In the genomic region with DNA sequence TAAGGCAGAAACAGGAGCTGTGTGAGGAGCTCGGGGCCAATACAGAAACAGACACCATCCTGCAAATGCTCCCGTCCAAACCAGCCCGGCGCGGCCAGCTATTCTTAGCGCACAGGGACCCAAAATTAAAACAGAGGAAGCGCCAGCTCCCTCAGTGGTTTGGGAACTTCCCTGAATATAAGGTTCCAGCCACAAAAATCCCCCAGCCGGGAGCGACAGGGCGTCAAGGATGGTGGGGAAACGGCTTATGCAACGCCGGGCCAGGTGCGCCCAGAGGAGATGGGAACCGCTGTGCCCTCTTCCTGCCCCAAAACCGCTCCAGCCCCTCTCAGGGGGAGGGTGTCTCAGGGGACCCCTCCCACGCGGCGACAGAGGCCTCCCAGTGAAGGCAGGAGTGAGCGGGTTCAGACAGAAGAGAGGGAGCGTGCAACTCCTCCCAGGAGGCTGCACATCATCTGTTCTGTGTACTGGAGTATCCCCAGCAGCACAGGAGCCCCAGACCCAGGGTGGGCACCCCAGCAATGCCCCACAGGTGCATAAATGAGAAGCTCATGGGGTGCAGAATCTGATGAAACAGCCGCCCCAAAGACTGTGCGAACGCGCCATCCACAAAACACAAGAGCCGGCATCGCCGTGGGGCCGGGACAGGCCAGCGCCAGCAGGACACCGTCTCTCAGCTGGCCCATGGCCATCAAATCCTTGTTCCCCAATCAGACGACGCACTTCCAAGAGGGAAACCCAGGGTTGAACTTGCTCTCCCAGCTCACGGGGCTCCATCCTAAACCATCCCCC, we compare ENCODE assay signal across 13 cellular contexts.
DNase-seq lines count a peak whose midpoint lies in the region; ATAC-seq, FAIRE-seq and TF ChIP-seq lines count a peak whose summit lies in the region.
"Had no signal": no experiment of that assay in that cellular context is flagged by ENCODE, and none has a peak within 500 bp of the region (broad histone marks: within the 10 kb centered on the region; RNA-seq: fewer than 3 reads in every experiment).

No MANE protein-coding gene starts in this region.

- H3K27me3 Mint-ChIP-seq in activated CD4-positive, alpha-beta memory T cell treated with anti-CD3 and anti-CD28 coated beads for 36 hours: no peaks in the 10 kb centered on the region
- H3K27me3 Mint-ChIP-seq in activated CD4-positive, alpha-beta memory T cell treated with anti-CD3 and anti-CD28 coated beads, Interleukin-2, amount 10 ng/mL, durations not matched to agents 7 days and 5 days: no peaks in the 10 kb centered on the region

- no peak overlapping the region for H3K4me3 Mint-ChIP-seq in activated CD4-positive, alpha-beta memory T cell treated with anti-CD3 and anti-CD28 coated beads for 36 hours
- no peak overlapping the region for H3K4me3 Mint-ChIP-seq in activated CD4-positive, alpha-beta memory T cell treated with anti-CD3 and anti-CD28 coated beads, Interleukin-2, amount 10 ng/mL, durations not matched to agents 7 days and 5 days

- no peak for TF ChIP-seq CTCF in GM12878 (IDR thresholded peaks at IDR 0.05 in 2 of 3, conservative IDR thresholded peaks at IDR 0.05 in 1 of 3; ENCODE audit: control insufficient read depth in 2 of 3, extremely low read depth in 1 of 3, insufficient read depth in 1 of 3, low read depth in 3 of 3, low read length in 3 of 3)
- TF ChIP-seq CTCF in lower leg skin (IDR thresholded peaks at IDR 0.05): no peak

- H3K79me2 ChIP-seq in GM12878 (ENCODE audit: control insufficient read depth, insufficient read depth, low read length): no peaks in the 10 kb centered on the region

- intact Hi-C loops in activated CD4-positive, alpha-beta memory T cell treated with anti-CD3 and anti-CD28 coated beads for 36 hours (cut with micrococcal nuclease): no loop called here
- intact Hi-C loops in GM12878 (cut with micrococcal nuclease; ENCODE audit: unreplicated experiment): no loop called here
- intact Hi-C loops in lower leg skin (cut with DNase I; ENCODE audit: low total_unique reads): no loop called here

- H4K20me1 ChIP-seq in GM12878 (ENCODE audit: control insufficient read depth, insufficient read depth): no peaks in the 10 kb centered on the region

- H3K9me3 ChIP-seq in GM12878 (replicated peaks; ENCODE audit: control insufficient read depth, insufficient read depth, low read length) (no peaks in the 10 kb centered on the region; the same call in 2 of the 3 replicates), skeletal muscle tissue (ENCODE audit: control insufficient read depth in 3 of 3, low read length in 3 of 3) (no peaks in the 10 kb centered on the region)
- H3K9me3 ChIP-seq: esophagus squamous epithelium, uterus had no signal

- FAIRE-seq in GM12878 (lab: Jason Lieb, UNC): peak; percentile 54
- FAIRE-seq: astrocyte had no signal

- in situ Hi-C loops in GM12878 (cut with MboI): no loop called here

- POLR2A ChIA-PET in activated CD4-positive, alpha-beta memory T cell treated with anti-CD3 and anti-CD28 coated beads for 36 hours (lab: Charles Lee): interaction anchor here (0.6 kb wide), 1 partner anchor 8 kb away, joined by 3 read pairs; no protein-coding TSS in a partner anchor
- POLR2A ChIA-PET in activated CD4-positive, alpha-beta memory T cell treated with anti-CD3 and anti-CD28 coated beads, Interleukin-2, amount 10 ng/mL, durations not matched to agents 7 days and 5 days (lab: Charles Lee): interaction anchor here (1.0 to 4.4 kb wide), 2 partner anchors 9 kb away, joined by 3 to 21 read pairs; no protein-coding TSS in a partner anchor
- POLR2A ChIA-PET in GM12878 (lab: Charles Lee): interaction anchor here (1.3 to 1.7 kb wide), 3 partner anchors 9 to 64 kb away, joined by 3 to 9 read pairs (median 5); no protein-coding TSS in a partner anchor

- H3K36me3 Mint-ChIP-seq in activated CD4-positive, alpha-beta memory T cell treated with anti-CD3 and anti-CD28 coated beads for 36 hours: peaks cover 21% of the 10 kb centered on the region
- peaks cover 15% of the 10 kb centered on the region for H3K36me3 Mint-ChIP-seq in activated CD4-positive, alpha-beta memory T cell treated with anti-CD3 and anti-CD28 coated beads, Interleukin-2, amount 10 ng/mL, durations not matched to agents 7 days and 5 days (ENCODE audit: low read depth)

- TF ChIP-seq POLR2A in GM12878 (IDR thresholded peaks at IDR 0.05; ENCODE audit: low read depth, low read length) (peak; percentile 43; the same call in 1 of the 2 replicates), lower leg skin (IDR thresholded peaks at IDR 0.05) (no peak)

- peaks cover 4% of the 10 kb centered on the region for H3K9me3 Mint-ChIP-seq in activated CD4-positive, alpha-beta memory T cell treated with anti-CD3 and anti-CD28 coated beads for 36 hours
- H3K9me3 Mint-ChIP-seq in activated CD4-positive, alpha-beta memory T cell treated with anti-CD3 and anti-CD28 coated beads, Interleukin-2, amount 10 ng/mL, durations not matched to agents 7 days and 5 days: peaks cover 6% of the 10 kb centered on the region

- SMC1A ChIA-PET in GM12878 (lab: Charles Lee; ENCODE audit: uncharacterized antibody, unreplicated experiment): interaction anchor here (0.6 to 1.2 kb wide), 2 partner anchors 71 to 139 kb away, joined by 3 read pairs; no protein-coding TSS in a partner anchor

- CTCF ChIA-PET in activated CD4-positive, alpha-beta memory T cell treated with anti-CD3 and anti-CD28 coated beads for 36 hours (lab: Charles Lee): interaction anchor here (1.0 kb wide), 1 partner anchor 27 kb away, joined by 6 read pairs; no protein-coding TSS in a partner anchor
- CTCF ChIA-PET in activated CD4-positive, alpha-beta memory T cell treated with anti-CD3 and anti-CD28 coated beads, Interleukin-2, amount 10 ng/mL, durations not matched to agents 7 days and 5 days (lab: Charles Lee): no interaction called here
- CTCF ChIA-PET in GM12878 (lab: Yijun Ruan, JAX): interaction anchor here (1.2 to 1.4 kb wide), 2 partner anchors 61 to 72 kb away, joined by 3 read pairs; no protein-coding TSS in a partner anchor

- RAD21 ChIA-PET in GM12878 (lab: Charles Lee; ENCODE audit: unreplicated experiment): interaction anchor here (0.8 to 1.6 kb wide), 5 partner anchors 8 to 71 kb away, joined by 3 to 7 read pairs (median 4); no protein-coding TSS in a partner anchor

- H3K4me1 ChIP-seq in GM12878 (ENCODE audit: control insufficient read depth, insufficient read depth, low read length): peaks cover 36% of the 10 kb centered on the region
- peaks cover 12 to 32% (median 25%) of the 10 kb centered on the region in 3 donors for H3K4me1 ChIP-seq in skeletal muscle tissue (ENCODE audit: control insufficient read depth in 3 of 3, insufficient read depth in 3 of 3, low read length in 3 of 3)

- peak; percentile 23 for DNase-seq in activated CD4-positive, alpha-beta memory T cell treated with anti-CD3 and anti-CD28 coated beads for 36 hours
- DNase-seq in activated CD4-positive, alpha-beta memory T cell treated with anti-CD3 and anti-CD28 coated beads, Interleukin-2, amount 10 ng/mL, durations not matched to agents 7 days and 5 days: no peak
- DNase-seq in GM12878 (ENCODE audit: low read depth, low spot score): peak; percentile 47
- no peak for DNase-seq in lower leg skin (ENCODE audit: low spot score in 2 of 2)
- no peak for DNase-seq in DMS53 treated with DMSO at 0.1 percent for 48 hours (lab: John Stamatoyannopoulos, UW; ENCODE audit: unreplicated experiment)
- DNase-seq in OCI-M2 (lab: John Stamatoyannopoulos, UW; ENCODE audit: unreplicated experiment): no peak
- DNase-seq: esophagus squamous epithelium, islet precursor cell, uterus had no signal

- H3K27ac Mint-ChIP-seq in activated CD4-positive, alpha-beta memory T cell treated with anti-CD3 and anti-CD28 coated beads for 36 hours: no peak overlapping the region
- no peak overlapping the region for H3K27ac Mint-ChIP-seq in activated CD4-positive, alpha-beta memory T cell treated with anti-CD3 and anti-CD28 coated beads, Interleukin-2, amount 10 ng/mL, durations not matched to agents 7 days and 5 days

- 38% methylated on average over 34 of the region's 34 CpGs for WGBS in GM12878 (ENCODE audit: insufficient coverage, insufficient replicate concordance, low lambda C conversion rate, missing lambda C conversion rate)
- WGBS in lower leg skin, 2 donors: 59 to 71% methylated on average over 31 to 34 of the region's 34 CpGs

- H3K27ac ChIP-seq in GM12878 (ENCODE audit: control insufficient read depth, insufficient read depth) (peak overlapping the region; percentile 56), skeletal muscle tissue (ENCODE audit: low read depth, low read length) (no peak overlapping the region)
- H3K27ac ChIP-seq: uterus, VCaP had no signal

- H3K9ac ChIP-seq in GM12878 (ENCODE audit: control insufficient read depth, insufficient read depth, low read length) (peak overlapping the region; percentile 50), skeletal muscle tissue (ENCODE audit: low read depth in 1 of 3, low read length in 3 of 3) (peak overlapping the region; percentile 32 to 60 (median 51))

- H3K4me1 Mint-ChIP-seq in activated CD4-positive, alpha-beta memory T cell treated with anti-CD3 and anti-CD28 coated beads for 36 hours (ENCODE audit: low read depth): peaks cover 17% of the 10 kb centered on the region
- peaks cover 8% of the 10 kb centered on the region for H3K4me1 Mint-ChIP-seq in activated CD4-positive, alpha-beta memory T cell treated with anti-CD3 and anti-CD28 coated beads, Interleukin-2, amount 10 ng/mL, durations not matched to agents 7 days and 5 days

- BruUV-seq in GM12878 (replicated peaks; lab: Mats Ljungman, UMichigan): no TSS peak

- TF ChIP-seq EP300 in GM12878 (IDR thresholded peaks at IDR 0.05; ENCODE audit: borderline replicate concordance in 1 of 2, control insufficient read depth in 1 of 2, low read depth in 2 of 2, low read length in 2 of 2): peak in 1 of 2 experiments; percentile 51; a peak in 1 of 4 replicates

- H3K4me3 ChIP-seq in GM12878: no peak overlapping the region
- H3K4me3 ChIP-seq in skeletal muscle tissue (ENCODE audit: low read length in 3 of 3): peak overlapping the region in 2 of 3 donors; percentile 22 to 27
- no peak overlapping the region for H3K4me3 ChIP-seq in lower leg skin (ENCODE audit: low read depth, poor library complexity, severe bottlenecking)
- H3K4me3 ChIP-seq: esophagus squamous epithelium, uterus had no signal

- H3K4me2 ChIP-seq in GM12878 (ENCODE audit: control insufficient read depth, insufficient read depth): peak overlapping the region; percentile 73

- H3K36me3 ChIP-seq in GM12878 (ENCODE audit: control insufficient read depth in 2 of 2, insufficient read depth in 2 of 2, low read length in 1 of 2): peaks cover 4 to 5% of the 10 kb centered on the region in 2 experiments; a peak in 3 of 4 replicates
- H3K36me3 ChIP-seq in skeletal muscle tissue (ENCODE audit: control insufficient read depth in 3 of 3, insufficient read depth in 3 of 3, low read length in 3 of 3): peaks cover 0 to 2% (median 0%) of the 10 kb centered on the region in 3 donors
- H3K36me3 ChIP-seq: uterus had no signal

- peak; percentile 42 for ATAC-seq in HG02938 (IDR thresholded peaks at IDR 0.05; ENCODE audit: unreplicated experiment)
- peak; percentile 83 for ATAC-seq in GM12878

- 0 out of 2 replicates have a peak overlapping the region, but pooled peaks have one; percentile 42 for H2AFZ ChIP-seq in GM12878 (ENCODE audit: control insufficient read depth, low read depth, low read length)

- no peaks in the 10 kb centered on the region for H3K27me3 ChIP-seq in GM12878 (replicated peaks in 1 of 2; ENCODE audit: control insufficient read depth in 2 of 2, insufficient read depth in 2 of 2, low read length in 1 of 2)
- H3K27me3 ChIP-seq in skeletal muscle tissue (ENCODE audit: control insufficient read depth in 3 of 3, insufficient read depth in 3 of 3, low read length in 3 of 3): peaks cover 0 to 11% (median 4%) of the 10 kb centered on the region in 3 donors
- H3K27me3 ChIP-seq: esophagus squamous epithelium, uterus had no signal

- TF ChIP-seq RAD21 in GM12878 (IDR thresholded peaks at IDR 0.05; ENCODE audit: insufficient read depth, low read depth, low read length): no peak

Comparison
In these comparisons a context has a peak if more than half of its experiments do, and no peak if none do; other contexts are left out.
1. DNase-seq: peak in activated CD4-positive, alpha-beta memory T cell treated with anti-CD3 and anti-CD28 coated beads for 36 hours (single experiment) and GM12878 (single experiment); none in activated CD4-positive, alpha-beta memory T cell treated with anti-CD3 and anti-CD28 coated beads, Interleukin-2, amount 10 ng/mL, durations not matched to agents 7 days and 5 days (single experiment), lower leg skin (0 of 2), DMS53 treated with DMSO at 0.1 percent for 48 hours (single experiment) and OCI-M2 (single experiment).
2. H3K4me3 ChIP-seq: peak in skeletal muscle tissue (2 of 3); none in GM12878 (single experiment) and lower leg skin (single experiment).